In genomic region chr7:42107484-42107883, GRCh38 we compare ENCODE assay signal across 14 cellular contexts.
DNase-seq lines count a peak whose midpoint lies in the region; ATAC-seq and TF ChIP-seq lines count a peak whose summit lies in the region.
"Had no signal": no experiment of that assay in that cellular context is flagged by ENCODE, and none has a peak within 500 bp of the region (broad histone marks: within the 10 kb centered on the region; RNA-seq: fewer than 3 reads in every experiment).

No MANE protein-coding gene starts in this region.

- H3K4me2 ChIP-seq in mesenchymal stem cell (ENCODE audit: low read length, poor library complexity, severe bottlenecking), result no peak overlapping the region
- H3K4me2 ChIP-seq: BLaER1, PC-9 had no signal

- H3K9me3 ChIP-seq in HUES6 (ENCODE audit: control insufficient read depth, insufficient read depth, low read depth, low read length) (no peaks in the 10 kb centered on the region), mesenchymal stem cell (ENCODE audit: control insufficient read depth, low read length) (no peaks in the 10 kb centered on the region)
- H3K9me3 ChIP-seq: BLaER1 had no signal

- ATAC-seq in stimulated activated naive B cell treated with anti-CD40 and anti-IgM and Interleukin-4, amounts not matched to agents 10 μg/mL and 1 μg/mL and 100 μg/mL, for 72 hours (replicated peaks), result no peak
- ATAC-seq in HG02623 (IDR thresholded peaks at IDR 0.05; ENCODE audit: unreplicated experiment), result no peak
- ATAC-seq: activated naive CD8-positive, alpha-beta T cell treated with anti-CD3 and anti-CD28 coated beads, Interleukin-2, amount 50 U/mL, for 24 hours had no signal

- H3K14ac ChIP-seq in mesenchymal stem cell (ENCODE audit: low read length in 2 of 2), result peak overlapping the region in 1 of 2 experiments; percentile 35

- no peaks in the 10 kb centered on the region for H3K9me3 Mint-ChIP-seq in endothelial cell (ENCODE audit: unreplicated experiment)
- H3K9me3 Mint-ChIP-seq in stimulated activated naive B cell treated with anti-CD40 and anti-IgM and Interleukin-4, amounts not matched to agents 10 μg/mL and 1 μg/mL and 100 μg/mL, for 72 hours, result no peaks in the 10 kb centered on the region
- H3K9me3 Mint-ChIP-seq: activated naive CD8-positive, alpha-beta T cell treated with anti-CD3 and anti-CD28 coated beads, Interleukin-2, amount 50 U/mL, for 24 hours had no signal

- peak overlapping the region; percentile 34 for H3K4me3 Mint-ChIP-seq in endothelial cell (ENCODE audit: unreplicated experiment)
- no peak overlapping the region for H3K4me3 Mint-ChIP-seq in stimulated activated naive B cell treated with anti-CD40 and anti-IgM and Interleukin-4, amounts not matched to agents 10 μg/mL and 1 μg/mL and 100 μg/mL, for 72 hours
- H3K4me3 Mint-ChIP-seq: activated naive CD8-positive, alpha-beta T cell treated with anti-CD3 and anti-CD28 coated beads, Interleukin-2, amount 50 U/mL, for 24 hours; naive B cell had no signal

- H2AK5ac ChIP-seq in mesenchymal stem cell (ENCODE audit: low read length, severe bottlenecking), result no peak overlapping the region

- H3K27me3 ChIP-seq in HUES6 (ENCODE audit: control insufficient read depth, insufficient read depth, low read length) (no peaks in the 10 kb centered on the region), mesenchymal stem cell (ENCODE audit: control insufficient read depth in 1 of 2, insufficient read depth in 1 of 2, low read length in 2 of 2) (no peaks in the 10 kb centered on the region)
- H3K27me3 ChIP-seq: BLaER1 had no signal

- H3K27ac ChIP-seq in HUES6 (ENCODE audit: low read depth, low read length) (no peak overlapping the region; the same call in 1 of the 2 replicates), mesenchymal stem cell (ENCODE audit: low read length, poor library complexity, severe bottlenecking) (no peak overlapping the region)
- H3K27ac ChIP-seq: BLaER1, PC-9 had no signal

- H3K27ac Mint-ChIP-seq in endothelial cell (ENCODE audit: unreplicated experiment), result no peak overlapping the region
- no peak overlapping the region for H3K27ac Mint-ChIP-seq in stimulated activated naive B cell treated with anti-CD40 and anti-IgM and Interleukin-4, amounts not matched to agents 10 μg/mL and 1 μg/mL and 100 μg/mL, for 72 hours
- H3K27ac Mint-ChIP-seq: activated naive CD8-positive, alpha-beta T cell treated with anti-CD3 and anti-CD28 coated beads, Interleukin-2, amount 50 U/mL, for 24 hours; naive B cell had no signal

- peak overlapping the region; percentile 28 for H3K9ac ChIP-seq in HUES6 (ENCODE audit: low read length)
- peak overlapping the region; percentile 1 for H3K9ac ChIP-seq in mesenchymal stem cell (ENCODE audit: low read length)
- H3K9ac ChIP-seq: BLaER1 had no signal

- no peak overlapping the region for H3K23ac ChIP-seq in mesenchymal stem cell (ENCODE audit: low read length in 2 of 2)

- H2BK5ac ChIP-seq in mesenchymal stem cell (ENCODE audit: low read depth, low read length, poor library complexity, severe bottlenecking), result no peak overlapping the region

- peaks cover 5% of the 10 kb centered on the region for H3K79me1 ChIP-seq in mesenchymal stem cell (replicated peaks; ENCODE audit: low read length, poor library complexity, severe bottlenecking)

- H2AFZ ChIP-seq in mesenchymal stem cell (ENCODE audit: low read depth, low read length), result no peak overlapping the region
- H2AFZ ChIP-seq: PC-9 had no signal

- peaks cover 30% of the 10 kb centered on the region for H3K4me1 Mint-ChIP-seq in endothelial cell (ENCODE audit: unreplicated experiment)
- no peaks in the 10 kb centered on the region for H3K4me1 Mint-ChIP-seq in stimulated activated naive B cell treated with anti-CD40 and anti-IgM and Interleukin-4, amounts not matched to agents 10 μg/mL and 1 μg/mL and 100 μg/mL, for 72 hours
- H3K4me1 Mint-ChIP-seq: activated naive CD8-positive, alpha-beta T cell treated with anti-CD3 and anti-CD28 coated beads, Interleukin-2, amount 50 U/mL, for 24 hours; naive B cell had no signal

- H3K36me3 ChIP-seq in HUES6 (ENCODE audit: control insufficient read depth, insufficient read depth, low read length) (no peaks in the 10 kb centered on the region), mesenchymal stem cell (ENCODE audit: control insufficient read depth in 1 of 2, insufficient read depth in 2 of 2, low read depth in 1 of 2, low read length in 2 of 2) (peaks cover 0 to 23% of the 10 kb centered on the region in 2 experiments)

- H3K4ac ChIP-seq in mesenchymal stem cell (ENCODE audit: low read depth in 1 of 2, low read length in 2 of 2), result no peak overlapping the region

- peaks cover 3% of the 10 kb centered on the region for H3K27me3 Mint-ChIP-seq in endothelial cell (ENCODE audit: unreplicated experiment)
- peaks cover 7 to 18% of the 10 kb centered on the region in 2 donors for H3K27me3 Mint-ChIP-seq in stimulated activated naive B cell treated with anti-CD40 and anti-IgM and Interleukin-4, amounts not matched to agents 10 μg/mL and 1 μg/mL and 100 μg/mL, for 72 hours

- WGBS in mesenchymal stem cell, result 28% methylated on average over 4 of the region's 5 CpGs

- H4K91ac ChIP-seq in mesenchymal stem cell (ENCODE audit: low read length), result no peak overlapping the region

- no peak overlapping the region for H2BK12ac ChIP-seq in mesenchymal stem cell (ENCODE audit: low read length in 2 of 2)

- peak overlapping the region; percentile 53 for H4K8ac ChIP-seq in mesenchymal stem cell (ENCODE audit: low read length)

- H3K4me3 ChIP-seq in HUES6 (ENCODE audit: low read depth, low read length) (0 out of 2 replicates have a peak overlapping the region, but pooled peaks have one; percentile 1), mesenchymal stem cell (ENCODE audit: insufficient read depth in 1 of 2, low read depth in 1 of 2, low read length in 2 of 2) (peak overlapping the region in 1 of 2 experiments; percentile 36)
- H3K4me3 ChIP-seq: BLaER1, PC-9 had no signal

- DNase-seq in AG08396 (ENCODE audit: low spot score), result peak; percentile 48
- DNase-seq in endothelial cell (ENCODE audit: low spot score), result no peak
- DNase-seq in mesenchymal stem cell, result no peak
- DNase-seq in NCI-H748 (lab: John Stamatoyannopoulos, UW; ENCODE audit: unreplicated experiment), result no peak
- DNase-seq in NCI-H1417 (lab: John Stamatoyannopoulos, UW), result no peak
- DNase-seq in stimulated activated naive B cell treated with anti-CD40 and anti-IgM and Interleukin-4, amounts not matched to agents 10 μg/mL and 1 μg/mL and 100 μg/mL, for 72 hours, result no peak
- DNase-seq: activated CD4-positive, CD25-positive, alpha-beta regulatory T cell treated with anti-CD3 and anti-CD28 coated beads, Interleukin-2, amount 50 U/mL, for 72 hours; activated naive CD8-positive, alpha-beta T cell treated with anti-CD3 and anti-CD28 coated beads, Interleukin-2, amount 50 U/mL, for 24 hours; naive B cell; NCI-H1436 treated with DMSO at 0.1 percent for 48 hours; PC-9 had no signal

- H3K18ac ChIP-seq in mesenchymal stem cell (ENCODE audit: low read depth in 1 of 2, low read length in 2 of 2), result peak overlapping the region in 1 of 2 experiments; percentile 79

- no peak overlapping the region for H2BK120ac ChIP-seq in mesenchymal stem cell (ENCODE audit: low read depth, low read length)

- no peak overlapping the region for H2BK15ac ChIP-seq in mesenchymal stem cell (ENCODE audit: low read depth, poor library complexity, severe bottlenecking)

- TF ChIP-seq CTCF in endothelial cell (IDR thresholded peaks at IDR 0.05; ENCODE audit: unreplicated experiment), result no peak

- H3K4me1 ChIP-seq in HUES6 (ENCODE audit: control insufficient read depth, insufficient read depth, low read length), result peaks cover 45% of the 10 kb centered on the region
- peaks cover 7% of the 10 kb centered on the region for H3K4me1 ChIP-seq in mesenchymal stem cell (ENCODE audit: control insufficient read depth, insufficient read depth, low read depth, low read length)

- no peaks in the 10 kb centered on the region for H3K36me3 Mint-ChIP-seq in endothelial cell (ENCODE audit: low read depth, unreplicated experiment)
- H3K36me3 Mint-ChIP-seq in stimulated activated naive B cell treated with anti-CD40 and anti-IgM and Interleukin-4, amounts not matched to agents 10 μg/mL and 1 μg/mL and 100 μg/mL, for 72 hours, result no peaks in the 10 kb centered on the region
- H3K36me3 Mint-ChIP-seq: naive B cell had no signal
